In genomic region chr3:9886328-9886727, GRCh38 we compare ENCODE assay signal across 34 cellular contexts. TPM values are rescaled to one million over a fixed set of nuclear protein-coding genes. Genes with fewer than 3 reads are reported as not detected.
A peak's percentile ranks its signal among the peaks of the same experiment; 100 is the strongest.
DNase-seq lines count a peak whose midpoint lies in the region; ATAC-seq, FAIRE-seq and TF ChIP-seq lines count a peak whose summit lies in the region.
"Had no signal": no experiment of that assay in that cellular context is flagged by ENCODE, and none has a peak within 500 bp of the region (broad histone marks: within the 10 kb centered on the region; RNA-seq: fewer than 3 reads in every experiment).

No MANE protein-coding gene starts in this region.

- peaks cover 15% of the 10 kb centered on the region for H3K79me1 ChIP-seq in trophoblast cell (ENCODE audit: low read length)

- ATAC-seq in A549, result no peak
- ATAC-seq in WTC11, result no peak
- no peak for ATAC-seq in HG02970 (IDR thresholded peaks at IDR 0.05; ENCODE audit: low FRiP score, unreplicated experiment)
- ATAC-seq in GM21528 (IDR thresholded peaks at IDR 0.05; ENCODE audit: low FRiP score, unreplicated experiment), result no peak
- no peak for ATAC-seq in upper lobe of right lung
- ATAC-seq: GM12878 had no signal

- H4K91ac ChIP-seq in trophoblast cell (ENCODE audit: low read depth, low read length), result peak overlapping the region; percentile 45

- H3K18ac ChIP-seq in trophoblast cell (ENCODE audit: low read length), result no peak overlapping the region

- no peaks in the 10 kb centered on the region for H3K9me3 Mint-ChIP-seq in WTC11
- H3K9me3 Mint-ChIP-seq: CD4-positive, alpha-beta memory T cell; CD4-positive, CD25-positive, alpha-beta regulatory T cell; CD8-positive, alpha-beta memory T cell had no signal

- TF ChIP-seq CTCF in A549 (IDR thresholded peaks at IDR 0.05) (no peak), RWPE1 (conservative IDR thresholded peaks at IDR 0.05; ENCODE audit: low read depth) (no peak), WTC11 (IDR thresholded peaks at IDR 0.05) (no peak), breast epithelium (IDR thresholded peaks at IDR 0.05) (no peak), upper lobe of right lung (IDR thresholded peaks at IDR 0.05) (no peak)

- TF ChIP-seq POLR2A in A549 (IDR thresholded peaks at IDR 0.05; ENCODE audit: low read length), result no peak
- TF ChIP-seq POLR2A in breast epithelium (IDR thresholded peaks at IDR 0.05), result no peak

- H3K9me3 ChIP-seq in A549, result no peaks in the 10 kb centered on the region
- no peaks in the 10 kb centered on the region for H3K9me3 ChIP-seq in trophoblast cell (ENCODE audit: insufficient read depth, low read depth, low read length)
- no peaks in the 10 kb centered on the region for H3K9me3 ChIP-seq in breast epithelium
- H3K9me3 ChIP-seq in upper lobe of right lung, result no peaks in the 10 kb centered on the region
- H3K9me3 ChIP-seq: BE2C, BLaER1 had no signal

- TF ChIP-seq RAD21 in A549 (conservative IDR thresholded peaks at IDR 0.05 in 1 of 2, IDR thresholded peaks at IDR 0.05 in 1 of 2), result no peak

- TF ChIP-seq EP300 in A549 (IDR thresholded peaks at IDR 0.05), result no peak

- intact Hi-C loops in breast epithelium (cut with DNase I; ENCODE audit: low total_unique reads), result no loop called here
- intact Hi-C loops in upper lobe of right lung (cut with DNase I), result no loop called here

- CTCF ChIA-PET in A549 (lab: Yijun Ruan, JAX), result interaction anchor here (1.1 to 1.8 kb wide), 4 partner anchors 17 to 60 kb away, joined by 3 to 9 read pairs (median 4); partner anchors contain the start of gene IL17RE
- CTCF ChIA-PET in RWPE1 (lab: Yijun Ruan, JAX), result interaction anchor here (0.6 kb wide), 1 partner anchor 18 kb away, joined by 4 read pairs; no protein-coding TSS in a partner anchor
- CTCF ChIA-PET in WTC11 (lab: Charles Lee), result no interaction called here

- H2AK5ac ChIP-seq in trophoblast cell (ENCODE audit: low read length), result no peak overlapping the region

- no peak overlapping the region for H3K23ac ChIP-seq in trophoblast cell (ENCODE audit: low read length)

- H3K36me3 ChIP-seq in trophoblast cell (ENCODE audit: control insufficient read depth in 1 of 2, insufficient read depth in 2 of 2, low read length in 2 of 2) (no peaks in the 10 kb centered on the region), breast epithelium (no peaks in the 10 kb centered on the region), upper lobe of right lung (no peaks in the 10 kb centered on the region)
- H3K36me3 ChIP-seq: BE2C, BLaER1 had no signal

- no peaks in the 10 kb centered on the region for H3K27me3 ChIP-seq in trophoblast cell (ENCODE audit: insufficient read depth, low read length)
- H3K27me3 ChIP-seq in breast epithelium, result no peaks in the 10 kb centered on the region
- no peaks in the 10 kb centered on the region for H3K27me3 ChIP-seq in upper lobe of right lung
- H3K27me3 ChIP-seq: BE2C, BLaER1 had no signal

- no peak overlapping the region for H2AFZ ChIP-seq in trophoblast cell (ENCODE audit: insufficient read depth, low read length, poor library complexity)

- no peak overlapping the region for H3K4ac ChIP-seq in trophoblast cell (ENCODE audit: low read depth, low read length)

- no peak overlapping the region for H3K27ac Mint-ChIP-seq in WTC11
- H3K27ac Mint-ChIP-seq: CD14-positive monocyte; CD4-positive, alpha-beta memory T cell; CD4-positive, CD25-positive, alpha-beta regulatory T cell; CD8-positive, alpha-beta memory T cell had no signal

- H3K4me2 ChIP-seq in A549 (no peak overlapping the region), trophoblast cell (ENCODE audit: low read length) (no peak overlapping the region)
- H3K4me2 ChIP-seq: BLaER1 had no signal

- H3K14ac ChIP-seq in trophoblast cell (ENCODE audit: low read length), result no peak overlapping the region

- H3K4me1 ChIP-seq in A549 (peaks cover 29% of the 10 kb centered on the region), trophoblast cell (ENCODE audit: control insufficient read depth in 1 of 2, insufficient read depth in 2 of 2, low read length in 2 of 2) (peaks cover 0 to 6% of the 10 kb centered on the region in 2 experiments), breast epithelium (no peaks in the 10 kb centered on the region), upper lobe of right lung (no peaks in the 10 kb centered on the region)
- H3K4me1 ChIP-seq: BE2C had no signal

- POLR2A ChIA-PET in A549 (lab: Yijun Ruan, JAX), result no interaction called here
- POLR2A ChIA-PET in RWPE1 (lab: Yijun Ruan, JAX; ENCODE audit: low non-redundant PET), result no interaction called here
- POLR2A ChIA-PET in WTC11 (lab: Charles Lee), result no interaction called here

- H3K9ac ChIP-seq in trophoblast cell (ENCODE audit: low read length), result no peak overlapping the region
- H3K9ac ChIP-seq: BLaER1 had no signal

- H2BK5ac ChIP-seq in trophoblast cell (ENCODE audit: low read depth, low read length, poor library complexity), result no peak overlapping the region

- no peaks in the 10 kb centered on the region for H3K36me3 Mint-ChIP-seq in WTC11
- H3K36me3 Mint-ChIP-seq: CD14-positive monocyte; CD4-positive, CD25-positive, alpha-beta regulatory T cell had no signal

- H3K4me3 Mint-ChIP-seq in WTC11, result no peak overlapping the region
- H3K4me3 Mint-ChIP-seq: CD14-positive monocyte; CD4-positive, alpha-beta memory T cell; CD4-positive, CD25-positive, alpha-beta regulatory T cell; CD8-positive, alpha-beta memory T cell had no signal

- no peak for FAIRE-seq in A549 (lab: Jason Lieb, UNC)
- FAIRE-seq: GM12878, GM12892, GM18507, GM19239 had no signal

- H4K12ac ChIP-seq in trophoblast cell (ENCODE audit: low read depth, low read length), result no peak overlapping the region

- H3K27ac ChIP-seq in A549 (peak overlapping the region; percentile 88 to 89), RWPE1 (peak overlapping the region; percentile 89; the same call in 1 of the 2 replicates), trophoblast cell (ENCODE audit: low read depth, low read length) (no peak overlapping the region), breast epithelium (no peak overlapping the region), upper lobe of right lung (no peak overlapping the region)
- H3K27ac ChIP-seq: 22Rv1, BLaER1 had no signal

- no peak overlapping the region for H2BK120ac ChIP-seq in trophoblast cell (ENCODE audit: insufficient read depth, low read length, poor library complexity)

- H3K27me3 Mint-ChIP-seq in WTC11 (ENCODE audit: low read depth), result peaks cover 7% of the 10 kb centered on the region

- H3K4me3 ChIP-seq in A549, result no peak overlapping the region
- H3K4me3 ChIP-seq in trophoblast cell (ENCODE audit: low read depth, low read length), result no peak overlapping the region
- H3K4me3 ChIP-seq in breast epithelium, result no peak overlapping the region
- H3K4me3 ChIP-seq in upper lobe of right lung, result no peak overlapping the region
- H3K4me3 ChIP-seq: BLaER1, GM12878 had no signal

- no peak overlapping the region for H4K8ac ChIP-seq in trophoblast cell (ENCODE audit: low read depth, low read length)

- peaks cover 5% of the 10 kb centered on the region for H3K79me2 ChIP-seq in trophoblast cell (ENCODE audit: control insufficient read depth, insufficient read depth, low read length, poor library complexity)

- peak overlapping the region; percentile 79 for H2BK12ac ChIP-seq in trophoblast cell (ENCODE audit: low read length)

- H3K4me1 Mint-ChIP-seq in WTC11, result no peaks in the 10 kb centered on the region

- DNase-seq in A549 (ENCODE audit: low read depth in 1 of 2, low spot score in 1 of 2) (no peak), RWPE1 (ENCODE audit: low spot score) (no peak), WTC11 (ENCODE audit: low spot score) (no peak), trophoblast cell (no peak), breast epithelium (ENCODE audit: low spot score in 2 of 2) (no peak), upper lobe of right lung (no peak)
- DNase-seq: ACHN; BE2C; C1 segment of cervical spinal cord; CD4-positive, alpha-beta memory T cell; CD4-positive, CD25-positive, alpha-beta regulatory T cell; CD8-positive, alpha-beta memory T cell; COR-L47; DMS 273 treated with DMSO at 0.1 percent for 48 hours; DMS153; DMS53; DMS79; DND-41; EL; GDM1 had no signal

RNA-seq across cellular contexts. Expression of gene JAGN1, which starts 4.1 kb away (rescaled TPM):
- polyA plus RNA-seq in A549 (2011; rRNA removed) (63.2 and 79.3 TPM in 2 replicates), A549 (2017; fragmentation: RNase III; extraction: RNeasy Plus Mini Kit Qiagen cat#74134 plus additional on column Dnase treatment) (48.6 to 53.7 TPM (median 49.6 TPM) in 3 replicates)
- polyA plus RNA-seq in A549 (2012; cell fraction: cytosol; rRNA removed), result 54.9 and 75.5 TPM in 2 replicates
- polyA plus RNA-seq in A549 (2012; cell fraction: nucleus; rRNA removed), result 28.0 and 40.6 TPM in 2 replicates
- 51.1 and 62.9 TPM in 2 replicates for polyA minus RNA-seq in A549 (2011; rRNA and poly(A)+ RNA removed)
- total RNA-seq in WTC11 (2021) (25.6 to 30.1 TPM (median 28.7 TPM) in 3 replicates), breast epithelium (10 to 100 TPM; 34.1 to 73.1 (median 56.5) TPM), upper lobe of right lung (28.7 TPM)
- polyA plus RNA-seq in trophoblast cell (2013), result 19.5 and 20.3 TPM in 2 replicates

RNA-seq across cellular contexts. Expression of gene CIDEC, which starts 6.3 kb away (rescaled TPM):
- polyA plus RNA-seq in A549 (2011; rRNA removed), result 6.3 and 10.4 TPM in 2 replicates
- polyA plus RNA-seq in A549 (2012; cell fraction: cytosol; rRNA removed), result 3.5 and 3.9 TPM in 2 replicates
- polyA plus RNA-seq in A549 (2012; cell fraction: nucleus; rRNA removed), result 2.5 and 3.5 TPM in 2 replicates
- 2.0 to 3.3 TPM (median 2.8 TPM) in 3 replicates for polyA plus RNA-seq in A549 (2017; fragmentation: RNase III; extraction: RNeasy Plus Mini Kit Qiagen cat#74134 plus additional on column Dnase treatment)
- 10.9 and 11.2 TPM in 2 replicates for polyA minus RNA-seq in A549 (2011; rRNA and poly(A)+ RNA removed)
- not detected in 3 replicates for total RNA-seq in WTC11 (2021)
- polyA plus RNA-seq in trophoblast cell (2013), result 0.11 TPM in 2 replicates
- total RNA-seq in breast epithelium, result 1,000 to 10,000 TPM in 1 of 3 donors, 100 to 1,000 TPM in 1, 10 to 100 TPM in 1; 92.3 to 1,697 (median 153) TPM
- total RNA-seq in upper lobe of right lung, result not detected
- total RNA-seq: A172; A673; CD4-positive, alpha-beta memory T cell; CD4-positive, CD25-positive, alpha-beta regulatory T cell; CD8-positive, alpha-beta memory T cell; Daoy; G401; GM12878 had no signal
- polyA plus RNA-seq: AG04450; CD14-positive monocyte; CD4-positive, alpha-beta memory T cell; CD4-positive, CD25-positive, alpha-beta regulatory T cell; CD8-positive, alpha-beta memory T cell had no signal

RNA-seq across cellular contexts. Expression of gene IL17RE, which starts 16.3 kb away (rescaled TPM):
- polyA plus RNA-seq in A549 (2011; rRNA removed) (0.53 and 0.60 TPM in 2 replicates), A549 (2017; fragmentation: RNase III; extraction: RNeasy Plus Mini Kit Qiagen cat#74134 plus additional on column Dnase treatment) (0.44 to 0.67 TPM (median 0.47 TPM) in 3 replicates)
- polyA plus RNA-seq in A549 (2012; cell fraction: cytosol; rRNA removed), result 0.65 and 0.79 TPM in 2 replicates
- polyA plus RNA-seq in A549 (2012; cell fraction: nucleus; rRNA removed), result 3.4 and 3.7 TPM in 2 replicates
- polyA minus RNA-seq in A549 (2011; rRNA and poly(A)+ RNA removed), result 0.92 and 1.3 TPM in 2 replicates
- total RNA-seq in WTC11 (2021) (3.0 to 4.2 TPM (median 4.0 TPM) in 3 replicates), breast epithelium (10 to 100 TPM; 11.5 to 22.0 (median 11.7) TPM), upper lobe of right lung (22.6 TPM)
- 5.2 and 5.9 TPM in 2 replicates for polyA plus RNA-seq in trophoblast cell (2013)
- polyA plus RNA-seq: CD14-positive monocyte had no signal

RNA-seq across cellular contexts. Expression of gene IL17RC, which starts 30.6 kb away (rescaled TPM):
- 7.7 and 12.2 TPM in 2 replicates for polyA plus RNA-seq in A549 (2011; rRNA removed)
- polyA plus RNA-seq in A549 (2012; cell fraction: cytosol; rRNA removed), result 12.1 and 17.1 TPM in 2 replicates
- 34.0 and 43.5 TPM in 2 replicates for polyA plus RNA-seq in A549 (2012; cell fraction: nucleus; rRNA removed)
- polyA plus RNA-seq in A549 (2017; fragmentation: RNase III; extraction: RNeasy Plus Mini Kit Qiagen cat#74134 plus additional on column Dnase treatment), result 9.1 to 9.8 TPM (median 9.4 TPM) in 3 replicates
- polyA minus RNA-seq in A549 (2011; rRNA and poly(A)+ RNA removed), result 16.6 and 23.1 TPM in 2 replicates
- total RNA-seq in WTC11 (2021), result 10.1 to 11.8 TPM (median 10.2 TPM) in 3 replicates
- polyA plus RNA-seq in trophoblast cell (2013), result 14.2 and 15.0 TPM in 2 replicates
- total RNA-seq in breast epithelium, result 100 to 1,000 TPM in 1 of 3 donors, 10 to 100 TPM in 2; 59.6 to 119 (median 90.6) TPM
- total RNA-seq in upper lobe of right lung, result 26.9 TPM

RNA-seq across cellular contexts. Expression of gene RPUSD3, which starts 42.5 kb away (rescaled TPM):
- polyA plus RNA-seq in A549 (2011; rRNA removed) (38.9 and 47.1 TPM in 2 replicates), A549 (2017; fragmentation: RNase III; extraction: RNeasy Plus Mini Kit Qiagen cat#74134 plus additional on column Dnase treatment) (42.2 to 45.0 TPM (median 44.5 TPM) in 3 replicates)
- 61.3 and 76.6 TPM in 2 replicates for polyA plus RNA-seq in A549 (2012; cell fraction: cytosol; rRNA removed)
- polyA plus RNA-seq in A549 (2012; cell fraction: nucleus; rRNA removed), result 74.5 and 81.9 TPM in 2 replicates
- polyA minus RNA-seq in A549 (2011; rRNA and poly(A)+ RNA removed), result 39.0 and 44.1 TPM in 2 replicates
- total RNA-seq in WTC11 (2021) (83.0 to 95.5 TPM (median 90.8 TPM) in 3 replicates), breast epithelium (10 to 100 TPM; 33.4 to 41.3 (median 38.3) TPM), upper lobe of right lung (27.7 TPM)
- 40.2 and 42.5 TPM in 2 replicates for polyA plus RNA-seq in trophoblast cell (2013)

Comparison
In these comparisons a context has a peak if more than half of its experiments do, and no peak if none do; other contexts are left out.
1. H3K27ac ChIP-seq: peak in A549 (2 of 2) and RWPE1 (single experiment); none in trophoblast cell (single experiment), breast epithelium (0 of 2) and upper lobe of right lung (single experiment).
2. RNA of gene CIDEC, which starts 6.3 kb away (total RNA-seq): 92.3 to 1,697 TPM in breast epithelium; not detected in WTC11 and not detected in upper lobe of right lung (single experiment); every median in the first group is over 10 times any median in the second.